In genomic region chr3:152998554-152998953, GRCh38 we compare ENCODE assay signal across 29 cellular contexts.
"Had no signal": no experiment of that assay in that cellular context is flagged by ENCODE, and none has a peak within 500 bp of the region (broad histone marks: within the 10 kb centered on the region; RNA-seq: fewer than 3 reads in every experiment).

No MANE protein-coding gene starts in this region.

- H3K27me3 Mint-ChIP-seq: dendritic cell treated with granulocyte-macrophage colony-stimulating factor and Interleukin-4, amounts not matched to agents 40 ng/mL and 50 ng/mL, for 4 days had no signal

- H3K4me3 ChIP-seq: colonic mucosa, esophagus squamous epithelium, heart right ventricle, left lung, mucosa of descending colon, neural progenitor cell, prostate gland, right atrium auricular region, smooth muscle cell, stomach, thyroid gland had no signal

- H3K36me3 ChIP-seq: colonic mucosa, esophagus squamous epithelium, heart right ventricle, left lung, neural progenitor cell, prostate gland, right atrium auricular region, stomach, thyroid gland had no signal

- H3K4me1 Mint-ChIP-seq: mesothelial cell of epicardium, naive B cell, nephron had no signal

- H3K4me1 ChIP-seq: colonic mucosa, heart right ventricle, left lung, neural progenitor cell, parathyroid adenoma, right atrium auricular region, stomach, thyroid gland had no signal

- H3K4me3 Mint-ChIP-seq: dendritic cell treated with granulocyte-macrophage colony-stimulating factor and Interleukin-4, amounts not matched to agents 40 ng/mL and 50 ng/mL, for 4 days; mesothelial cell of epicardium; naive B cell; nephron; neural progenitor cell had no signal

- H3K27ac Mint-ChIP-seq: dendritic cell treated with granulocyte-macrophage colony-stimulating factor and Interleukin-4, amounts not matched to agents 40 ng/mL and 50 ng/mL, for 4 days; mesothelial cell of epicardium; nephron had no signal

- H3K9me3 Mint-ChIP-seq: mesothelial cell of epicardium, naive B cell, nephron, neural progenitor cell had no signal

- ATAC-seq: heart right ventricle, left cardiac atrium, left lung, mucosa of descending colon, sciatic nerve had no signal

- H3K9me3 ChIP-seq: colonic mucosa, esophagus squamous epithelium, heart right ventricle, left lung, mucosa of descending colon, prostate gland, right atrium auricular region, stomach, thyroid gland had no signal

- H3K36me3 Mint-ChIP-seq: mesothelial cell of epicardium, naive B cell, neural progenitor cell had no signal

- DNase-seq: colonic mucosa; effector CD8-positive, alpha-beta T cell; esophagus squamous epithelium; foreskin melanocyte; glutamatergic neuron; heart right ventricle; hippocampal formation; left cardiac atrium; left lung; mesenchymal stem cell; mucosa of descending colon; naive B cell; stimulated activated CD4-positive, alpha-beta T cell treated with anti-CD3 and anti-CD28 coated beads, Interleukin-12 subunit alpha, Interleukin-12 subunit beta, amount 100 ng/mL, for 4 hours; stimulated activated CD4-positive, alpha-beta T cell treated with anti-CD3 and anti-CD28 coated beads, Interleukin-1b, Interleukin-23, amount 100 ng/mL, for 48 hours; stimulated activated CD4-positive, alpha-beta T cell treated with anti-CD3 and anti-CD28 coated beads, Interleukin-4, amount 100 ng/mL, for 1 hour; stimulated activated CD8-positive, alpha-beta memory T cell treated with anti-CD3 and anti-CD28 coated beads, Interleukin-4, amount 100 ng/mL, for 48 hours; stimulated activated naive CD4-positive, alpha-beta T cell treated with Interleukin-2 at 50 U/mL for 16 hours; stomach; thyroid gland; trophoblast cell had no signal

- H3K27me3 ChIP-seq: colonic mucosa, esophagus squamous epithelium, heart right ventricle, left lung, neural progenitor cell, right atrium auricular region, stomach, thyroid gland had no signal

- H3K27ac ChIP-seq: colonic mucosa, esophagus squamous epithelium, heart right ventricle, left lung, neural progenitor cell, parathyroid adenoma, prostate gland, right atrium auricular region, stomach, thyroid gland had no signal
